18 cellular contexts compared by ENCODE assay signal in genomic region chr9:112777914-112778313, GRCh38. TPM values are rescaled to one million over a fixed set of nuclear protein-coding genes. Genes with fewer than 3 reads are reported as not detected.
DNase-seq lines count a peak whose midpoint lies in the region; ATAC-seq and TF ChIP-seq lines count a peak whose summit lies in the region.
"Had no signal": no experiment of that assay in that cellular context is flagged by ENCODE, and none has a peak within 500 bp of the region (broad histone marks: within the 10 kb centered on the region; RNA-seq: fewer than 3 reads in every experiment).

No MANE protein-coding gene starts in this region.

- H3K27ac ChIP-seq in stomach: no peak overlapping the region
- H3K27ac ChIP-seq: heart right ventricle had no signal

- no peak overlapping the region for H3K4me3 Mint-ChIP-seq in activated naive CD4-positive, alpha-beta T cell treated with anti-CD3 and anti-CD28 coated beads, Interleukin-2, amount 10 ng/mL, durations not matched to agents 7 days and 5 days
- no peak overlapping the region for H3K4me3 Mint-ChIP-seq in stimulated activated naive B cell treated with anti-CD40 and anti-IgM and Interleukin-4, amounts not matched to agents 10 μg/mL and 1 μg/mL and 100 μg/mL, for 72 hours
- H3K4me3 Mint-ChIP-seq: activated naive CD4-positive, alpha-beta T cell treated with anti-CD3 and anti-CD28 coated beads, Interleukin-2, amount 50 U/mL, for 24 hours; type B pancreatic cell had no signal

- no peaks in the 10 kb centered on the region for H3K9me3 Mint-ChIP-seq in activated naive CD4-positive, alpha-beta T cell treated with anti-CD3 and anti-CD28 coated beads, Interleukin-2, amount 50 U/mL, for 72 hours
- no peaks in the 10 kb centered on the region for H3K9me3 Mint-ChIP-seq in activated naive CD4-positive, alpha-beta T cell treated with anti-CD3 and anti-CD28 coated beads, Interleukin-2, amount 10 ng/mL, durations not matched to agents 7 days and 5 days
- no peaks in the 10 kb centered on the region for H3K9me3 Mint-ChIP-seq in stimulated activated naive B cell treated with anti-CD40 and anti-IgM and Interleukin-4, amounts not matched to agents 10 μg/mL and 1 μg/mL and 100 μg/mL, for 72 hours
- H3K9me3 Mint-ChIP-seq: activated naive CD4-positive, alpha-beta T cell treated with anti-CD3 and anti-CD28 coated beads, Interleukin-2, amount 50 U/mL, for 24 hours; type B pancreatic cell had no signal

- CTCF ChIA-PET in activated naive CD4-positive, alpha-beta T cell treated with anti-CD3 and anti-CD28 coated beads, Interleukin-2, amount 10 ng/mL, durations not matched to agents 7 days and 5 days (lab: Charles Lee): interaction anchor here (0.9 kb wide), 1 partner anchor 15 kb away, joined by 3 read pairs; no protein-coding TSS in a partner anchor

- TF ChIP-seq POLR2A in stomach (IDR thresholded peaks at IDR 0.05): no peak

- no peak for TF ChIP-seq EP300 in stomach (IDR thresholded peaks at IDR 0.05)

- no peaks in the 10 kb centered on the region for H3K9me3 ChIP-seq in stomach
- H3K9me3 ChIP-seq: heart right ventricle had no signal

- no peaks in the 10 kb centered on the region for H3K36me3 Mint-ChIP-seq in activated naive CD4-positive, alpha-beta T cell treated with anti-CD3 and anti-CD28 coated beads, Interleukin-2, amount 50 U/mL, for 72 hours
- H3K36me3 Mint-ChIP-seq in activated naive CD4-positive, alpha-beta T cell treated with anti-CD3 and anti-CD28 coated beads, Interleukin-2, amount 10 ng/mL, durations not matched to agents 7 days and 5 days: no peaks in the 10 kb centered on the region
- peaks cover 1 to 10% of the 10 kb centered on the region in 2 donors for H3K36me3 Mint-ChIP-seq in stimulated activated naive B cell treated with anti-CD40 and anti-IgM and Interleukin-4, amounts not matched to agents 10 μg/mL and 1 μg/mL and 100 μg/mL, for 72 hours
- H3K36me3 Mint-ChIP-seq: type B pancreatic cell had no signal

- intact Hi-C loops in stomach (cut with DNase I; ENCODE audit: low total_unique reads): no loop called here

- H3K27me3 ChIP-seq in stomach: no peaks in the 10 kb centered on the region
- H3K27me3 ChIP-seq: heart right ventricle had no signal

- no peak for DNase-seq in activated naive CD4-positive, alpha-beta T cell treated with anti-CD3 and anti-CD28 coated beads, Interleukin-2, amount 50 U/mL, for 72 hours (ENCODE audit: low spot score in 2 of 2)
- no peak for DNase-seq in activated naive CD4-positive, alpha-beta T cell treated with anti-CD3 and anti-CD28 coated beads, Interleukin-2, amount 10 ng/mL, durations not matched to agents 7 days and 5 days
- DNase-seq in LHCN-M2 (ENCODE audit: low read depth) (peak; percentile 31), astrocyte of the hippocampus (ENCODE audit: low read depth, low spot score) (peak; percentile 58), stomach (no peak)
- no peak for DNase-seq in stimulated activated naive B cell treated with anti-CD40 and anti-IgM and Interleukin-4, amounts not matched to agents 10 μg/mL and 1 μg/mL and 100 μg/mL, for 72 hours
- DNase-seq: cerebellar nuclear complex, DMS79 treated with DMSO at 0.1 percent for 48 hours, erythroblast, heart right ventricle, NCI-H1436 treated with DMSO at 0.1 percent for 48 hours, NCI-H510A had no signal

- no peak overlapping the region for H3K27ac Mint-ChIP-seq in activated naive CD4-positive, alpha-beta T cell treated with anti-CD3 and anti-CD28 coated beads, Interleukin-2, amount 50 U/mL, for 72 hours
- no peak overlapping the region for H3K27ac Mint-ChIP-seq in activated naive CD4-positive, alpha-beta T cell treated with anti-CD3 and anti-CD28 coated beads, Interleukin-2, amount 10 ng/mL, durations not matched to agents 7 days and 5 days
- no peak overlapping the region for H3K27ac Mint-ChIP-seq in stimulated activated naive B cell treated with anti-CD40 and anti-IgM and Interleukin-4, amounts not matched to agents 10 μg/mL and 1 μg/mL and 100 μg/mL, for 72 hours
- H3K27ac Mint-ChIP-seq: activated naive CD4-positive, alpha-beta T cell treated with anti-CD3 and anti-CD28 coated beads, Interleukin-2, amount 50 U/mL, for 24 hours; progenitor cell of endocrine pancreas; type B pancreatic cell had no signal

- peaks cover 0 to 20% (median 6%) of the 10 kb centered on the region in 4 donors for H3K4me1 ChIP-seq in stomach

- no peak for TF ChIP-seq CTCF in stomach (IDR thresholded peaks at IDR 0.05)

- H3K27me3 Mint-ChIP-seq in activated naive CD4-positive, alpha-beta T cell treated with anti-CD3 and anti-CD28 coated beads, Interleukin-2, amount 10 ng/mL, durations not matched to agents 7 days and 5 days: no peaks in the 10 kb centered on the region
- no peaks in the 10 kb centered on the region for H3K27me3 Mint-ChIP-seq in stimulated activated naive B cell treated with anti-CD40 and anti-IgM and Interleukin-4, amounts not matched to agents 10 μg/mL and 1 μg/mL and 100 μg/mL, for 72 hours
- H3K27me3 Mint-ChIP-seq: activated naive CD4-positive, alpha-beta T cell treated with anti-CD3 and anti-CD28 coated beads, Interleukin-2, amount 50 U/mL, for 24 hours; progenitor cell of endocrine pancreas; type B pancreatic cell had no signal

- ATAC-seq in activated naive CD4-positive, alpha-beta T cell treated with anti-CD3 and anti-CD28 coated beads, Interleukin-2, amount 50 U/mL, for 72 hours: peak; percentile 73 to 98
- peak; percentile 63 to 72 for ATAC-seq in stimulated activated naive B cell treated with anti-CD40 and anti-IgM and Interleukin-4, amounts not matched to agents 10 μg/mL and 1 μg/mL and 100 μg/mL, for 72 hours (replicated peaks)
- ATAC-seq in HG02623 (IDR thresholded peaks at IDR 0.05; ENCODE audit: unreplicated experiment) (no peak), HG03457 (IDR thresholded peaks at IDR 0.05; ENCODE audit: unreplicated experiment) (no peak)
- ATAC-seq: GM12878, heart right ventricle had no signal

- no peaks in the 10 kb centered on the region for H3K36me3 ChIP-seq in stomach
- H3K36me3 ChIP-seq: heart right ventricle had no signal

- H3K4me1 Mint-ChIP-seq in activated naive CD4-positive, alpha-beta T cell treated with anti-CD3 and anti-CD28 coated beads, Interleukin-2, amount 10 ng/mL, durations not matched to agents 7 days and 5 days: peaks cover 13% of the 10 kb centered on the region
- H3K4me1 Mint-ChIP-seq in stimulated activated naive B cell treated with anti-CD40 and anti-IgM and Interleukin-4, amounts not matched to agents 10 μg/mL and 1 μg/mL and 100 μg/mL, for 72 hours: peaks cover 35 to 63% of the 10 kb centered on the region in 2 donors

- no peak overlapping the region for H3K4me3 ChIP-seq in stomach
- H3K4me3 ChIP-seq: GM12878, heart right ventricle had no signal

RNA-seq across cellular contexts. Expression of gene SNX30, which starts 27.4 kb away (rescaled TPM):
- 1 to 10 TPM; 5.6 to 7.9 TPM for total RNA-seq in activated naive CD4-positive, alpha-beta T cell treated with anti-CD3 and anti-CD28 coated beads, Interleukin-2, amount 50 U/mL, for 72 hours
- 6.8 and 7.9 TPM in 2 replicates for total RNA-seq in LHCN-M2 (2014; rRNA removed)
- 3.7 TPM for polyA plus RNA-seq in LHCN-M2 (2012)
- total RNA-seq in stomach: 10 to 100 TPM in 3 of 5 donors, 1 to 10 TPM in 2; 1.2 to 37.1 (median 16.3) TPM
- polyA plus RNA-seq in stomach: 1 to 10 TPM; 1.5 to 4.0 (median 3.1) TPM

RNA-seq across cellular contexts. Expression of gene INIP, which starts 60.0 kb away (rescaled TPM):
- 10 to 100 TPM; 34.1 to 38.4 TPM for total RNA-seq in activated naive CD4-positive, alpha-beta T cell treated with anti-CD3 and anti-CD28 coated beads, Interleukin-2, amount 50 U/mL, for 72 hours
- total RNA-seq in LHCN-M2 (2014; rRNA removed) (28.9 and 32.1 TPM in 2 replicates), stomach (10 to 100 TPM in 4 of 5 donors, not detected in 1; 11.6 to 20.2 (median 12.9) TPM)
- 11.8 TPM for polyA plus RNA-seq in LHCN-M2 (2012)
- polyA plus RNA-seq in stomach: 10 to 100 TPM in 2 of 3 donors, 1 to 10 TPM in 1; 4.6 to 14.8 (median 11.4) TPM

Comparison
In these comparisons a context has a peak if more than half of its experiments do, and no peak if none do; other contexts are left out.
1. ATAC-seq: peak in activated naive CD4-positive, alpha-beta T cell treated with anti-CD3 and anti-CD28 coated beads, Interleukin-2, amount 50 U/mL, for 72 hours (2 of 2) and stimulated activated naive B cell treated with anti-CD40 and anti-IgM and Interleukin-4, amounts not matched to agents 10 μg/mL and 1 μg/mL and 100 μg/mL, for 72 hours (2 of 2); none in HG02623 (single experiment) and HG03457 (single experiment).
2. DNase-seq: peak in LHCN-M2 (single experiment) and astrocyte of the hippocampus (single experiment); none in activated naive CD4-positive, alpha-beta T cell treated with anti-CD3 and anti-CD28 coated beads, Interleukin-2, amount 50 U/mL, for 72 hours (0 of 2), activated naive CD4-positive, alpha-beta T cell treated with anti-CD3 and anti-CD28 coated beads, Interleukin-2, amount 10 ng/mL, durations not matched to agents 7 days and 5 days (single experiment), stimulated activated naive B cell treated with anti-CD40 and anti-IgM and Interleukin-4, amounts not matched to agents 10 μg/mL and 1 μg/mL and 100 μg/mL, for 72 hours (single experiment) and stomach (single experiment).